Comparison of ENCODE assay signal across 1 cellular context in the genomic region with DNA sequence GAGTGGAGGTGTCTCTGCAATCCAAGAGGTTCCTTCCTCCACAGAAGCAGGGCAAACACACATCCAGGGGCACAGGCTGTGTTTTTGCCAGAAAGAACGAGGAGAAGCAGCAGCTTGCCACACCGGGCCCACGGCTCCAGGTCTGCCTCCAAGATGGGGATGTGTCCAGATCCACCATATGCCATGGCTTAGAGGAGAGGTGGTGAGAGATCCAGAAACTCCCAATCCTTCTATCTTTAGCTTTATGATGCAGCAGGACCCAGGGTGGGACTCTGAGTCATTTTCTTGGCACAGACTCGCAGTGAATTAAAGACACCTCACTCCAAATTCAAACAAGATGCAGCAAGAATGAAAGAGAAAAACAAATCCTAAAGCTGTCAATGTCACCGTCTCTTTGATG.
TF ChIP-seq lines count a peak whose summit lies in the region.

No MANE protein-coding gene starts in this region.

TF ChIP-seq in H1, 55 proteins besides CTCF, POLR2A, EP300 and RAD21 (continued from another document):
- no peak for TF ChIP-seq GABPA (IDR thresholded peaks at IDR 0.05; ENCODE audit: borderline replicate concordance, insufficient read depth, low read length)
- TF ChIP-seq, protein P1, sequence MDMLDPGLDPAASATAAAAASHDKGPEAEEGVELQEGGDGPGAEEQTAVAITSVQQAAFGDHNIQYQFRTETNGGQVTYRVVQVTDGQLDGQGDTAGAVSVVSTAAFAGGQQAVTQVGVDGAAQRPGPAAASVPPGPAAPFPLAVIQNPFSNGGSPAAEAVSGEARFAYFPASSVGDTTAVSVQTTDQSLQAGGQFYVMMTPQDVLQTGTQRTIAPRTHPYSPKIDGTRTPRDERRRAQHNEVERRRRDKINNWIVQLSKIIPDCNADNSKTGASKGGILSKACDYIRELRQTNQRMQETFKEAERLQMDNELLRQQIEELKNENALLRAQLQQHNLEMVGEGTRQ (IDR thresholded peaks at IDR 0.05; ENCODE audit: low read length), result no peak
